ENCODE assay signal across 27 cellular contexts in genomic region chr12:104526320-104526719, GRCh38.
A peak's percentile ranks its signal among the peaks of the same experiment; 100 is the strongest.
DNase-seq lines count a peak whose midpoint lies in the region; ATAC-seq lines count a peak whose summit lies in the region.
"Had no signal": no experiment of that assay in that cellular context is flagged by ENCODE, and none has a peak within 500 bp of the region (broad histone marks: within the 10 kb centered on the region; RNA-seq: fewer than 3 reads in every experiment).

No MANE protein-coding gene starts in this region.

- peaks cover 5% of the 10 kb centered on the region for H3K36me3 Mint-ChIP-seq in T-helper 17 cell (ENCODE audit: low read depth)
- peaks cover 65% of the 10 kb centered on the region for H3K36me3 Mint-ChIP-seq in stimulated activated memory B cell treated with anti-CD40 and anti-IgM and Interleukin-4, amounts not matched to agents 10 μg/mL and 1 μg/mL and 100 μg/mL, for 72 hours

- H3K4me3 Mint-ChIP-seq in T-helper 17 cell: no peak overlapping the region
- no peak overlapping the region for H3K4me3 Mint-ChIP-seq in stimulated activated memory B cell treated with anti-CD40 and anti-IgM and Interleukin-4, amounts not matched to agents 10 μg/mL and 1 μg/mL and 100 μg/mL, for 72 hours
- H3K4me3 Mint-ChIP-seq: activated T-helper 1 cell treated with anti-CD3 and anti-CD28 coated beads, Interleukin-12 subunit alpha, Interleukin-12 subunit beta, Interleukin-2, Interleukin-4 antibody, amounts not matched to agents 30 ng/mL and 10 ng/mL and 1 ng/mL, durations not matched to agents 14 hours and 24 hours and 36 hours; stimulated activated naive CD8-positive, alpha-beta T cell treated with anti-CD3 and anti-CD28 coated beads, Interleukin-15, amount 100 ng/mL, for 72 hours had no signal

- H3K9me3 Mint-ChIP-seq in stimulated activated memory B cell treated with anti-CD40 and anti-IgM and Interleukin-4, amounts not matched to agents 10 μg/mL and 1 μg/mL and 100 μg/mL, for 72 hours: peaks cover 14% of the 10 kb centered on the region
- H3K9me3 Mint-ChIP-seq: activated T-helper 1 cell treated with anti-CD3 and anti-CD28 coated beads, Interleukin-12 subunit alpha, Interleukin-12 subunit beta, Interleukin-2, Interleukin-4 antibody, amounts not matched to agents 30 ng/mL and 10 ng/mL and 1 ng/mL, durations not matched to agents 14 hours and 24 hours and 36 hours had no signal

- H3K4me1 Mint-ChIP-seq in T-helper 17 cell: peaks cover 56% of the 10 kb centered on the region
- peaks cover 80% of the 10 kb centered on the region for H3K4me1 Mint-ChIP-seq in stimulated activated memory B cell treated with anti-CD40 and anti-IgM and Interleukin-4, amounts not matched to agents 10 μg/mL and 1 μg/mL and 100 μg/mL, for 72 hours

- H3K27ac Mint-ChIP-seq in T-helper 17 cell: peak overlapping the region; percentile 51
- H3K27ac Mint-ChIP-seq in stimulated activated memory B cell treated with anti-CD40 and anti-IgM and Interleukin-4, amounts not matched to agents 10 μg/mL and 1 μg/mL and 100 μg/mL, for 72 hours: peak overlapping the region; percentile 71
- H3K27ac Mint-ChIP-seq: activated T-helper 1 cell treated with anti-CD3 and anti-CD28 coated beads, Interleukin-12 subunit alpha, Interleukin-12 subunit beta, Interleukin-2, Interleukin-4 antibody, amounts not matched to agents 30 ng/mL and 10 ng/mL and 1 ng/mL, durations not matched to agents 14 hours and 24 hours and 36 hours; stimulated activated naive CD8-positive, alpha-beta T cell treated with anti-CD3 and anti-CD28 coated beads, Interleukin-15, amount 100 ng/mL, for 72 hours had no signal

- no peaks in the 10 kb centered on the region for H3K27me3 Mint-ChIP-seq in T-helper 17 cell
- no peaks in the 10 kb centered on the region for H3K27me3 Mint-ChIP-seq in stimulated activated memory B cell treated with anti-CD40 and anti-IgM and Interleukin-4, amounts not matched to agents 10 μg/mL and 1 μg/mL and 100 μg/mL, for 72 hours
- H3K27me3 Mint-ChIP-seq: stimulated activated naive CD8-positive, alpha-beta T cell treated with anti-CD3 and anti-CD28 coated beads, Interleukin-15, amount 100 ng/mL, for 72 hours had no signal

- no peaks in the 10 kb centered on the region for H3K9me3 ChIP-seq in T-helper 17 cell (ENCODE audit: control insufficient read depth, low read length, poor library complexity, severe bottlenecking)
- H3K9me3 ChIP-seq: heart left ventricle, lower lobe of right lung, upper lobe of left lung had no signal

- DNase-seq in NCI-H510A treated with DMSO at 0.1 percent for 48 hours (lab: John Stamatoyannopoulos, UW): peak; percentile 37
- no peak for DNase-seq in NCI-H510A (lab: John Stamatoyannopoulos, UW)
- no peak for DNase-seq in T-helper 17 cell
- DNase-seq in left kidney (ENCODE audit: low read depth, low spot score): peak; percentile 92
- DNase-seq in NCI-H146 (lab: John Stamatoyannopoulos, UW): no peak
- no peak for DNase-seq in SIG-M5 treated with dmso at 0.1 percent for 504 hours (lab: John Stamatoyannopoulos, UW; ENCODE audit: unreplicated experiment)
- DNase-seq in NCI-H1105 (lab: John Stamatoyannopoulos, UW): no peak
- DNase-seq: 8988T; activated naive CD4-positive, alpha-beta T cell treated with anti-CD3 and anti-CD28 coated beads, Interleukin-2, amount 50 U/mL, for 16 hours; AML-193; anterior cingulate cortex; caudate nucleus; dermis blood vessel endothelial cell; DMS53; heart left ventricle; IMR-90; lower lobe of right lung; MG63; NCI-H1436; PC-9; SHP77; stimulated activated CD4-positive, alpha-beta T cell treated with anti-CD3 and anti-CD28 coated beads, Interleukin-4, amount 100 ng/mL, for 24 hours; stimulated activated naive CD8-positive, alpha-beta T cell treated with anti-CD3 and anti-CD28 coated beads, Interleukin-15, amount 100 ng/mL, for 72 hours; SW 1271; upper lobe of left lung had no signal

- no peak for ATAC-seq in T-helper 17 cell
- ATAC-seq in stimulated activated memory B cell treated with anti-CD40 and anti-IgM and Interleukin-4, amounts not matched to agents 10 μg/mL and 1 μg/mL and 100 μg/mL, for 72 hours: no peak
- ATAC-seq: lower lobe of right lung; stimulated activated naive CD8-positive, alpha-beta T cell treated with anti-CD3 and anti-CD28 coated beads, Interleukin-15, amount 100 ng/mL, for 72 hours had no signal

Comparison
In these comparisons a context has a peak if more than half of its experiments do, and no peak if none do; other contexts are left out.
1. DNase-seq: peak in NCI-H510A treated with DMSO at 0.1 percent for 48 hours (single experiment) and left kidney (single experiment); none in NCI-H510A (single experiment), T-helper 17 cell (0 of 3), NCI-H146 (single experiment), SIG-M5 treated with dmso at 0.1 percent for 504 hours (single experiment) and NCI-H1105 (single experiment).